Comparison of ENCODE assay signal across 9 cellular contexts in the genomic region with DNA sequence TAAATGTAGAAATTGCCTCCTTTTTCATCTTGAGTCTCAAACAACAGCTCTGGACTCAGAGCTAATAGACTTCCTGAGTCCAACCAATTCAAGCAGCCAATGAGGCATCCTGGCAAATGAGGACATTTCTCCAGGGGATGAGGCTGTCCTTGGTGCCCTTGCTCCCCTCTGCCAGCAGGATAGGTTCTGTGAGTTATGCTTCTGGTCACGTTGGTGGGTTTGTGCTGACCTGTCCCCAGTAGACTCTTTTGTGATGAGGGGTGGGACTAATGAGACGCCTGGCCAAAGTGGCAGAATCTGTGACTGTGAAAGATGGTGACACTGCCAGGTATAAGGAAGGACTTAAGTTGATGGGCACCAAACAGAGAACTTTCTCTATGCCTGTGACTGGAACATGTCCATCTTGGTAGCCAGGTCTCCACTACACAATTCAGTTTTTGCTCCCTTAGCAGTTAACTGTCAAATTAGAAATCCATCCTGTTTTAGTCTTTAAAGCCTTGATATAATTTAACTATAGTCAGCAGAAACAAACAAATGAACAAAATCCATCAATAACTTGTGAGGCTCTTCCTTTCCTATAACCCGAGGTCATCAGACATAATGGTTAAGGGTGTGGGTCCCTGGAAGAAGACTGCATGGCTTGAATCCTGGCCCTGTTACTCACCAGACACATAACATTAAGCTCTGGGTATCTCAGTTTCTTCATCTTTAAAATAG. TPM values are rescaled to one million over a fixed set of nuclear protein-coding genes. Genes with fewer than 3 reads are reported as not detected.
DNase-seq lines count a peak whose midpoint lies in the region; ATAC-seq and TF ChIP-seq lines count a peak whose summit lies in the region.
"Had no signal": no experiment of that assay in that cellular context is flagged by ENCODE, and none has a peak within 500 bp of the region (broad histone marks: within the 10 kb centered on the region; RNA-seq: fewer than 3 reads in every experiment).

No MANE protein-coding gene starts in this region.

- H4K20me1 ChIP-seq in BLaER1 treated with 17β-estradiol and CSF1 and Interleukin-3, amounts not matched to agents 10 nM and 100 nM = no peaks in the 10 kb centered on the region

- peak overlapping the region in 9 of 10 donors; percentile 39 to 91 (median 87) for H3K27ac Mint-ChIP-seq in naive thymus-derived CD8-positive, alpha-beta T cell

- ATAC-seq in naive thymus-derived CD8-positive, alpha-beta T cell = no peak
- ATAC-seq in HG03354 (IDR thresholded peaks at IDR 0.05; ENCODE audit: poor library complexity, severe bottlenecking, unreplicated experiment) = no peak

- POLR2A ChIA-PET in naive thymus-derived CD8-positive, alpha-beta T cell (lab: Charles Lee) = no interaction called here

- peaks cover 0 to 5% (median 0%) of the 10 kb centered on the region in 5 donors for H3K27me3 Mint-ChIP-seq in naive thymus-derived CD8-positive, alpha-beta T cell

- peak overlapping the region in 2 of 10 donors; percentile 67 to 75 for H3K4me3 Mint-ChIP-seq in naive thymus-derived CD8-positive, alpha-beta T cell

- no peaks in the 10 kb centered on the region for H3K36me3 Mint-ChIP-seq in naive thymus-derived CD8-positive, alpha-beta T cell

- H3K4me2 ChIP-seq in BLaER1 treated with 17β-estradiol and CSF1 and Interleukin-3, amounts not matched to agents 10 nM and 100 nM = peak overlapping the region; percentile 23 to 81 (median 69); a peak in 19 of 22 replicates

- no peaks in the 10 kb centered on the region for H3K27me3 ChIP-seq in BLaER1 treated with 17β-estradiol and CSF1 and Interleukin-3, amounts not matched to agents 10 nM and 100 nM
- H3K27me3 ChIP-seq in colonic mucosa = no peaks in the 10 kb centered on the region

- no peak for TF ChIP-seq CTCF in colonic mucosa (IDR thresholded peaks at IDR 0.05)

- peaks cover 7 to 44% (median 15%) of the 10 kb centered on the region in 4 donors for H3K4me1 Mint-ChIP-seq in naive thymus-derived CD8-positive, alpha-beta T cell

- no peaks in the 10 kb centered on the region for H3K9me3 ChIP-seq in BLaER1 treated with 17β-estradiol and CSF1 and Interleukin-3, amounts not matched to agents 10 nM and 100 nM (replicated peaks in 1 of 11)
- no peaks in the 10 kb centered on the region for H3K9me3 ChIP-seq in colonic mucosa

- H3K4me1 ChIP-seq in BLaER1 treated with 17β-estradiol and CSF1 and Interleukin-3, amounts not matched to agents 10 nM and 100 nM = peaks cover 0 to 78% (median 32%) of the 10 kb centered on the region in 10 experiments; a peak in 17 of 20 replicates
- H3K4me1 ChIP-seq in colonic mucosa = peaks cover 5% of the 10 kb centered on the region

- peak; percentile 17 for DNase-seq in M059J (ENCODE audit: low read depth)
- no peak for DNase-seq in colonic mucosa
- no peak for DNase-seq in naive thymus-derived CD8-positive, alpha-beta T cell
- no peak for DNase-seq in NCI-H187 (lab: John Stamatoyannopoulos, UW)
- DNase-seq in head of caudate nucleus = no peak
- no peak for DNase-seq in HuH-7.5 (ENCODE audit: low spot score)
- DNase-seq: NCI-H1092 treated with DMSO at 0.1 percent for 48 hours had no signal

- H3K9ac ChIP-seq in BLaER1 treated with 17β-estradiol and CSF1 and Interleukin-3, amounts not matched to agents 10 nM and 100 nM = peak overlapping the region in 7 of 11 experiments; percentile 47 to 79 (median 72); a peak in 13 of 22 replicates
- H3K9ac ChIP-seq in colonic mucosa (ENCODE audit: low read depth in 2 of 2, low read length in 2 of 2) = no peak overlapping the region

- no peaks in the 10 kb centered on the region for H3K36me3 ChIP-seq in BLaER1 treated with 17β-estradiol and CSF1 and Interleukin-3, amounts not matched to agents 10 nM and 100 nM
- no peaks in the 10 kb centered on the region for H3K36me3 ChIP-seq in colonic mucosa

- H3K9me3 Mint-ChIP-seq in naive thymus-derived CD8-positive, alpha-beta T cell = no peaks in the 10 kb centered on the region

- H3K4me3 ChIP-seq in BLaER1 treated with 17β-estradiol and CSF1 and Interleukin-3, amounts not matched to agents 10 nM and 100 nM = peak overlapping the region in 3 of 10 experiments; percentile 9 to 22 (median 18); a peak in 3 of 20 replicates
- no peak overlapping the region for H3K4me3 ChIP-seq in colonic mucosa

- H3K27ac ChIP-seq in BLaER1 treated with 17β-estradiol and CSF1 and Interleukin-3, amounts not matched to agents 10 nM and 100 nM = peak overlapping the region in 10 of 11 experiments; percentile 16 to 97 (median 82); a peak in 18 of 22 replicates
- peak overlapping the region; percentile 56 for H3K27ac ChIP-seq in colonic mucosa

- intact Hi-C loops in colonic mucosa (cut with DNase I) (no loop called here), head of caudate nucleus (cut with DNase I) (no loop called here)

RNA-seq across cellular contexts. Expression of a gene that starts 35.7 kb away (rescaled TPM):
- 8.2 and 11.7 TPM in 2 replicates for total RNA-seq in M059J (2014; rRNA removed; shearing (Covaris generic))
- total RNA-seq in colonic mucosa = 1 to 10 TPM; 6.6 to 7.7 TPM
- total RNA-seq in naive thymus-derived CD8-positive, alpha-beta T cell = 100 to 1,000 TPM; 154 to 166 TPM
- 100 to 1,000 TPM in 2 of 3 donors, 10 to 100 TPM in 1; 82.2 to 116 (median 103) TPM for polyA plus RNA-seq in naive thymus-derived CD8-positive, alpha-beta T cell

RNA-seq across cellular contexts. Expression of a gene that starts 48.6 kb away (rescaled TPM):
- total RNA-seq in M059J (2014; rRNA removed; shearing (Covaris generic)) = 120 and 154 TPM in 2 replicates
- total RNA-seq in colonic mucosa = 1,000 to 10,000 TPM; 1,313 to 1,485 TPM
- total RNA-seq in naive thymus-derived CD8-positive, alpha-beta T cell = 100 to 1,000 TPM; 198 to 212 TPM
- polyA plus RNA-seq in naive thymus-derived CD8-positive, alpha-beta T cell = 100 to 1,000 TPM; 629 to 783 (median 630) TPM

Comparison
In these comparisons a context has a peak if more than half of its experiments do, and no peak if none do; other contexts are left out.
1. H3K9ac ChIP-seq: peak in BLaER1 treated with 17β-estradiol and CSF1 and Interleukin-3, amounts not matched to agents 10 nM and 100 nM (7 of 11); none in colonic mucosa (0 of 2).
2. RNA of a gene that starts 35.7 kb away (total RNA-seq): 154 to 166 TPM in naive thymus-derived CD8-positive, alpha-beta T cell; 8.2 to 11.7 TPM in M059J and 6.6 to 7.7 TPM in colonic mucosa; every median in the first group is over 10 times any median in the second.